ENCODE assay signal across 8 cellular contexts in the genomic region with DNA sequence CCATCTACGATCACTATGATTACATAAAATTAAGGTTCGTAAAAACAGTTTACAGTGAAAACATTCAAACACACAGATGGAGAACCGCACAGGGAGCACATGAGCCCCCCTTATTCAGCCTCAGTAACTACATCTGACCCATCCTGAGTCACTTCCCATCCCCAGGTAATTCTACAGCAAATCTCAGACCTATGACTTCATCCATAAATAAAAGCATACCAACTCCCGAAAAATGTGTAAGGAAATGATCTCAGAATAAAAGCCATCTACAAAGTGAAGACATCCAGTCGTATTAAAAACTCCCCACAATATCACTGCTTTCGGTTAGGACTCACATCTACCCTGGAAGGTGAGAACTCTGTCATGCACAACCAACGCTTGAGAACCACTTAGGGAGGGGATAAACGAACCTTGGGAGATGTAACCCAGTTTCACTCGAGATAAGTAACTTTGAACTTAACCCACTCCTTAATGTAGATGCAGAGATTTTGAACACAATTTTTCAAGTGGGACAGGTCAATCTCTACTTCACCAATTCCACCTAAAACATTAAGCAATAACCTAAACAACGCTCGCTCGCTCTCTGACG. TPM values are rescaled to one million over a fixed set of nuclear protein-coding genes. Genes with fewer than 3 reads are reported as not detected.
DNase-seq lines count a peak whose midpoint lies in the region; ATAC-seq, FAIRE-seq and TF ChIP-seq lines count a peak whose summit lies in the region.

No MANE protein-coding gene starts in this region.

- DNase-seq in HAP-1 (ENCODE audit: low spot score in 2 of 2) (no peak), keratinocyte (ENCODE audit: low read depth, low spot score) (no peak), thoracic aorta (ENCODE audit: low spot score) (no peak)
- no peak for DNase-seq in activated naive CD4-positive, alpha-beta T cell treated with anti-CD3 and anti-CD28 coated beads, Interleukin-2, amount 50 U/mL, for 72 hours (ENCODE audit: low spot score in 2 of 2)

- no peaks in the 10 kb centered on the region for H3K9me3 ChIP-seq in HAP-1
- no peaks in the 10 kb centered on the region for H3K9me3 ChIP-seq in keratinocyte (ENCODE audit: control insufficient read depth, low read depth, low read length)
- H3K9me3 ChIP-seq in thoracic aorta: no peaks in the 10 kb centered on the region

- H3K4me2 ChIP-seq in keratinocyte (ENCODE audit: control insufficient read depth, extremely low read depth, insufficient read depth, low read depth, low read length): peak overlapping the region; percentile 67

- H3K9me1 ChIP-seq in keratinocyte (ENCODE audit: control insufficient read depth, extremely low read depth, insufficient read depth, low read length): no peaks in the 10 kb centered on the region

- peaks cover 13% of the 10 kb centered on the region for H4K20me1 ChIP-seq in keratinocyte (ENCODE audit: control insufficient read depth, extremely low read depth, insufficient read depth, low read length)

- no peak for ATAC-seq in activated naive CD4-positive, alpha-beta T cell treated with anti-CD3 and anti-CD28 coated beads, Interleukin-2, amount 50 U/mL, for 72 hours
- ATAC-seq in thoracic aorta (ENCODE audit: insufficient number of reproducible peaks, low FRiP score, low read depth) (no peak), GM21825 (IDR thresholded peaks at IDR 0.05; ENCODE audit: unreplicated experiment) (no peak), GM21786 (IDR thresholded peaks at IDR 0.05; ENCODE audit: unreplicated experiment) (no peak), HG03520 (IDR thresholded peaks at IDR 0.05; ENCODE audit: unreplicated experiment) (no peak)

- dilution Hi-C loops in keratinocyte (cut with MboI; ENCODE audit: extremely low pct_ligation_motif_present, low sequenced_read_pairs): no loop called here

- no peak overlapping the region for H2AFZ ChIP-seq in ACC112 (ENCODE audit: low read length, unreplicated experiment)
- H2AFZ ChIP-seq in keratinocyte (ENCODE audit: control insufficient read depth, low read length): no peak overlapping the region

- H3K79me2 ChIP-seq in ACC112 (ENCODE audit: control insufficient read depth, insufficient read depth, low read length, unreplicated experiment) (peaks cover 52% of the 10 kb centered on the region), keratinocyte (ENCODE audit: control insufficient read depth, insufficient read depth, low read length) (peaks cover 50% of the 10 kb centered on the region)

- in situ Hi-C loops in HAP-1 (cut with MboI; ENCODE audit: low sequenced_read_pairs): no loop called here

- peak overlapping the region; percentile 92 for H3K27ac ChIP-seq in ACC112 (ENCODE audit: low read depth, low read length)
- H3K27ac ChIP-seq in keratinocyte (ENCODE audit: control insufficient read depth, insufficient read depth, low read length): peak overlapping the region; percentile 83
- peak overlapping the region; percentile 95 to 97 for H3K27ac ChIP-seq in thoracic aorta

- peaks cover 24% of the 10 kb centered on the region for H3K36me3 ChIP-seq in ACC112 (ENCODE audit: insufficient read depth, low read length)
- peaks cover 42% of the 10 kb centered on the region for H3K36me3 ChIP-seq in HAP-1 (replicated peaks)
- H3K36me3 ChIP-seq in keratinocyte (ENCODE audit: control insufficient read depth in 2 of 2, extremely low read depth in 1 of 2, insufficient read depth in 2 of 2, low read length in 2 of 2): peaks cover 26 to 34% of the 10 kb centered on the region in 2 experiments
- H3K36me3 ChIP-seq in thoracic aorta: peaks cover 25% of the 10 kb centered on the region

- H3K9me3 Mint-ChIP-seq in activated naive CD4-positive, alpha-beta T cell treated with anti-CD3 and anti-CD28 coated beads, Interleukin-2, amount 50 U/mL, for 72 hours: no peaks in the 10 kb centered on the region

- no peaks in the 10 kb centered on the region for H3K27me3 ChIP-seq in ACC112 (ENCODE audit: insufficient read depth, low read length)
- no peaks in the 10 kb centered on the region for H3K27me3 ChIP-seq in HAP-1 (ENCODE audit: low read depth)
- no peaks in the 10 kb centered on the region for H3K27me3 ChIP-seq in keratinocyte (ENCODE audit: control insufficient read depth, extremely low read depth, insufficient read depth, low read length)
- no peaks in the 10 kb centered on the region for H3K27me3 ChIP-seq in thoracic aorta (replicated peaks; ENCODE audit: insufficient read depth)

- H3K4me3 ChIP-seq in ACC112 (ENCODE audit: low read depth, low read length) (peak overlapping the region; percentile 96), HAP-1 (peak overlapping the region; percentile 78), keratinocyte (ENCODE audit: control insufficient read depth in 2 of 3, extremely low read depth in 1 of 3, insufficient read depth in 2 of 3, low read depth in 1 of 3, low read length in 3 of 3) (peak overlapping the region; percentile 67 to 89 (median 86)), thoracic aorta (peak overlapping the region; percentile 96)

- no peak for TF ChIP-seq CTCF in keratinocyte (optimal IDR thresholded peaks at IDR 0.05 in 1 of 3, IDR thresholded peaks at IDR 0.05 in 1 of 3, conservative IDR thresholded peaks at IDR 0.05 in 1 of 3; ENCODE audit: extremely low read depth in 1 of 3, insufficient read depth in 2 of 3, low read length in 3 of 3)
- TF ChIP-seq CTCF in thoracic aorta (IDR thresholded peaks at IDR 0.05): no peak

- peak overlapping the region; percentile 94 for H3K9ac ChIP-seq in keratinocyte (ENCODE audit: control insufficient read depth, extremely low read depth, insufficient read depth, low read length)

- H3K27ac Mint-ChIP-seq in activated naive CD4-positive, alpha-beta T cell treated with anti-CD3 and anti-CD28 coated beads, Interleukin-2, amount 50 U/mL, for 72 hours: peak overlapping the region; percentile 88 to 97

- H3K4me1 ChIP-seq in ACC112 (ENCODE audit: control insufficient read depth, insufficient read depth, low read length, unreplicated experiment): peaks cover 20% of the 10 kb centered on the region
- peaks cover 8% of the 10 kb centered on the region for H3K4me1 ChIP-seq in HAP-1
- peaks cover 18% of the 10 kb centered on the region for H3K4me1 ChIP-seq in keratinocyte (ENCODE audit: control insufficient read depth, extremely low read depth, insufficient read depth, low read length)
- peaks cover 6 to 33% of the 10 kb centered on the region in 2 donors for H3K4me1 ChIP-seq in thoracic aorta (ENCODE audit: control insufficient read depth in 1 of 2, low read depth in 2 of 2)

- peaks cover 28 to 32% of the 10 kb centered on the region in 2 donors for H3K36me3 Mint-ChIP-seq in activated naive CD4-positive, alpha-beta T cell treated with anti-CD3 and anti-CD28 coated beads, Interleukin-2, amount 50 U/mL, for 72 hours

- no peak for FAIRE-seq in keratinocyte (lab: Jason Lieb, UNC)

RNA-seq across cellular contexts. Expression of a gene that starts 1.3 kb away (rescaled TPM):
- 10 to 100 TPM; 82.2 to 88.1 TPM for total RNA-seq in activated naive CD4-positive, alpha-beta T cell treated with anti-CD3 and anti-CD28 coated beads, Interleukin-2, amount 50 U/mL, for 72 hours
- 20.5 to 33.1 TPM (median 25.2 TPM) in 3 replicates for polyA plus RNA-seq in keratinocyte
- polyA plus RNA-seq in keratinocyte (2011; ENCODE audit: low read depth): 31.5 TPM
- 21.6 and 24.5 TPM in 2 replicates for polyA plus RNA-seq in keratinocyte (2011; cell fraction: cytosol; rRNA removed)
- 103 and 115 TPM in 2 replicates for polyA plus RNA-seq in keratinocyte (2011; cell fraction: nucleus; rRNA removed)
- 29.7 and 39.1 TPM in 2 replicates for polyA plus RNA-seq in keratinocyte (2012; ENCODE audit: low replicate concordance)
- 34.0 to 79.8 TPM (median 57.4 TPM) in 3 replicates for polyA minus RNA-seq in keratinocyte
- polyA minus RNA-seq in keratinocyte (2011; cell fraction: cytosol; rRNA and poly(A)+ RNA removed): 14.2 TPM
- polyA minus RNA-seq in keratinocyte (2011; cell fraction: nucleus; rRNA and poly(A)+ RNA removed): 36.2 and 64.4 TPM in 2 replicates
- total RNA-seq in thoracic aorta: 10 to 100 TPM; 40.3 to 95.9 TPM

RNA-seq across cellular contexts. Expression of a gene that starts 57.2 kb away (rescaled TPM):
- 100 to 1,000 TPM in 1 of 2 donors, 10 to 100 TPM in 1; 82.6 to 148 TPM for total RNA-seq in activated naive CD4-positive, alpha-beta T cell treated with anti-CD3 and anti-CD28 coated beads, Interleukin-2, amount 50 U/mL, for 72 hours
- 27.7 to 28.3 TPM (median 28.2 TPM) in 3 replicates for polyA plus RNA-seq in keratinocyte
- polyA plus RNA-seq in keratinocyte (2011; ENCODE audit: low read depth): 98.7 TPM
- polyA plus RNA-seq in keratinocyte (2011; cell fraction: cytosol; rRNA removed): 21.0 and 24.8 TPM in 2 replicates
- polyA plus RNA-seq in keratinocyte (2011; cell fraction: nucleus; rRNA removed): 105 and 110 TPM in 2 replicates
- 22.2 and 26.4 TPM in 2 replicates for polyA plus RNA-seq in keratinocyte (2012; ENCODE audit: low replicate concordance)
- 23.2 to 43.0 TPM (median 23.9 TPM) in 3 replicates for polyA minus RNA-seq in keratinocyte
- polyA minus RNA-seq in keratinocyte (2011; cell fraction: cytosol; rRNA and poly(A)+ RNA removed): 20.5 TPM
- 34.0 and 50.7 TPM in 2 replicates for polyA minus RNA-seq in keratinocyte (2011; cell fraction: nucleus; rRNA and poly(A)+ RNA removed)
- total RNA-seq in thoracic aorta: 10 to 100 TPM; 79.2 to 79.4 TPM
